Comparison of ENCODE assay signal across 12 cellular contexts in the genomic region with DNA sequence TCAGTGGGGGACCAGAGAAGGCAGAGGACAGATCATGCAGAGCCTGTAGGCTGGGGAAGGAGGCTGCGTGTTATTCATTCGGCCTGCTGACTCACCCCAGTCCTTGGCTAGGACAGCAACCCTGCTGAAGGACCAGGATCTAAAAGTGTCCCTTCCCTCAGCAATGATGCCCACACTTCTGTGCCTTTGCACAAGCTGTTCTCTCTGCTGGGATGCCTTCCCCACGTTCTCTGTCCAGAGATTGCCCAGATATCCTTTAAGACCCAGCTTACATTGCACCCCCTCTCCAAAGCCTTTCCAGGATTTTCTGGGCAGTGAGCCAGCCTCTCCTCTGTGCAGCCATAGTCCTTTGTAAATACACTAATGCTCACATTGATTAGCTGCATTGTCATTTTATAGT.
A peak's percentile ranks its signal among the peaks of the same experiment; 100 is the strongest.
DNase-seq lines count a peak whose midpoint lies in the region; ATAC-seq lines count a peak whose summit lies in the region.
"Had no signal": no experiment of that assay in that cellular context is flagged by ENCODE, and none has a peak within 500 bp of the region (broad histone marks: within the 10 kb centered on the region; RNA-seq: fewer than 3 reads in every experiment).

No MANE protein-coding gene starts in this region.

- no peak for ATAC-seq in GM21528 (IDR thresholded peaks at IDR 0.05; ENCODE audit: low FRiP score, unreplicated experiment)
- ATAC-seq: gastrocnemius medialis; naive thymus-derived CD4-positive, alpha-beta T cell; Right ventricle myocardium inferior had no signal

- DNase-seq in DMS 273 (lab: John Stamatoyannopoulos, UW; ENCODE audit: unreplicated experiment) = peak; percentile 64
- peak; percentile 58 for DNase-seq in NCI-H128 (lab: John Stamatoyannopoulos, UW; ENCODE audit: unreplicated experiment)
- DNase-seq in NCI-H82 treated with DMSO at 0.1 percent for 48 hours (lab: John Stamatoyannopoulos, UW; ENCODE audit: unreplicated experiment) = peak; percentile 96
- peak; percentile 14 for DNase-seq in mucosa of gallbladder (ENCODE audit: low spot score)
- DNase-seq in stimulated activated CD4-positive, alpha-beta T cell treated with anti-CD3 and anti-CD28 coated beads, Interleukin-4, amount 100 ng/mL, for 24 hours = no peak
- DNase-seq in globus pallidus (ENCODE audit: low spot score) = no peak
- DNase-seq: gastrocnemius medialis; kidney glomerular epithelial cell; naive thymus-derived CD4-positive, alpha-beta T cell; sigmoid colon had no signal

Comparison
In these comparisons a context has a peak if more than half of its experiments do, and no peak if none do; other contexts are left out.
1. DNase-seq: peak in DMS 273 (single experiment), NCI-H128 (single experiment), NCI-H82 treated with DMSO at 0.1 percent for 48 hours (single experiment) and mucosa of gallbladder (single experiment); none in stimulated activated CD4-positive, alpha-beta T cell treated with anti-CD3 and anti-CD28 coated beads, Interleukin-4, amount 100 ng/mL, for 24 hours (single experiment) and globus pallidus (single experiment).